In genomic region chr22:40009231-40009769, GRCh38 we compare ENCODE assay signal across 9 cellular contexts. TPM values are rescaled to one million over a fixed set of nuclear protein-coding genes. Genes with fewer than 3 reads are reported as not detected.
DNase-seq lines count a peak whose midpoint lies in the region; ATAC-seq and TF ChIP-seq lines count a peak whose summit lies in the region.
"Had no signal": no experiment of that assay in that cellular context is flagged by ENCODE, and none has a peak within 500 bp of the region (broad histone marks: within the 10 kb centered on the region; RNA-seq: fewer than 3 reads in every experiment).

No MANE protein-coding gene starts in this region.

- peaks cover 10% of the 10 kb centered on the region for H4K20me1 ChIP-seq in hepatocyte (ENCODE audit: insufficient read depth, poor library complexity, severe bottlenecking)

- no peak overlapping the region for H2AFZ ChIP-seq in hepatocyte

- H3K27me3 ChIP-seq in hepatocyte (no peaks in the 10 kb centered on the region), thymus (ENCODE audit: control insufficient read depth, insufficient read depth) (no peaks in the 10 kb centered on the region)

- no peaks in the 10 kb centered on the region for H3K36me3 Mint-ChIP-seq in activated T-cell treated with anti-CD3 and anti-CD28 coated beads, Interleukin-2, amount 50 U/mL, for 72 hours (ENCODE audit: insufficient read depth in 2 of 2)

- DNase-seq in activated T-cell treated with anti-CD3 and anti-CD28 coated beads, Interleukin-2, amount 50 U/mL, for 72 hours, result no peak
- no peak for DNase-seq in activated T-cell treated with anti-CD3 and anti-CD28 coated beads, Interleukin-2, amount 50 U/mL, for 48 hours
- DNase-seq in SHP77 treated with DMSO at 0.1 percent for 48 hours (lab: John Stamatoyannopoulos, UW), result peak; percentile 62
- no peak for DNase-seq in hepatocyte (ENCODE audit: low spot score)
- DNase-seq in COLO829 (ENCODE audit: low spot score), result no peak
- no peak for DNase-seq in GM10266 (ENCODE audit: extremely low spot score)
- DNase-seq: foreskin melanocyte had no signal

- WGBS in hepatocyte (ENCODE audit: low lambda C conversion rate, missing lambda C conversion rate), result 55% methylated on average over 11 of the region's 12 CpGs
- whole genome bisulfite sequencing in thymus, result 51% methylated on average over 12 of the region's 12 CpGs

- peaks cover 14% of the 10 kb centered on the region for H3K27me3 Mint-ChIP-seq in activated T-cell treated with anti-CD3 and anti-CD28 coated beads, Interleukin-2, amount 50 U/mL, for 72 hours (ENCODE audit: low read depth)

- peak overlapping the region; percentile 65 to 69 for H3K4me3 Mint-ChIP-seq in activated T-cell treated with anti-CD3 and anti-CD28 coated beads, Interleukin-2, amount 50 U/mL, for 72 hours

- no peaks in the 10 kb centered on the region for H3K9me3 ChIP-seq in hepatocyte (ENCODE audit: low read depth)
- H3K9me3 ChIP-seq in thymus (ENCODE audit: control insufficient read depth), result no peaks in the 10 kb centered on the region

- TF ChIP-seq CTCF in hepatocyte (IDR thresholded peaks at IDR 0.05; ENCODE audit: poor library complexity) (no peak), GM10266 (IDR thresholded peaks at IDR 0.05; ENCODE audit: control insufficient read depth, insufficient read depth, low read depth, missing control alignments) (no peak)

- H3K79me2 ChIP-seq in hepatocyte, result peaks cover 47% of the 10 kb centered on the region

- H3K4me2 ChIP-seq in hepatocyte, result no peak overlapping the region

- H3K27ac Mint-ChIP-seq in activated T-cell treated with anti-CD3 and anti-CD28 coated beads, Interleukin-2, amount 50 U/mL, for 72 hours, result no peak overlapping the region

- no peaks in the 10 kb centered on the region for H3K9me2 ChIP-seq in hepatocyte (replicated peaks; ENCODE audit: insufficient read depth)

- no peaks in the 10 kb centered on the region for H3K9me3 Mint-ChIP-seq in activated T-cell treated with anti-CD3 and anti-CD28 coated beads, Interleukin-2, amount 50 U/mL, for 72 hours

- no peaks in the 10 kb centered on the region for H3K36me3 ChIP-seq in hepatocyte (replicated peaks; ENCODE audit: insufficient read depth, low read depth)
- no peaks in the 10 kb centered on the region for H3K36me3 ChIP-seq in thymus (ENCODE audit: control insufficient read depth, insufficient read depth)

- peaks cover 26% of the 10 kb centered on the region for H3K4me1 Mint-ChIP-seq in activated T-cell treated with anti-CD3 and anti-CD28 coated beads, Interleukin-2, amount 50 U/mL, for 72 hours (ENCODE audit: low read depth)

- H3K4me3 ChIP-seq in hepatocyte (no peak overlapping the region), thymus (ENCODE audit: low read length) (no peak overlapping the region)

- H3K4me1 ChIP-seq in hepatocyte (ENCODE audit: insufficient read depth) (peaks cover 19% of the 10 kb centered on the region), thymus (ENCODE audit: control insufficient read depth, insufficient read depth, low read length) (peaks cover 18% of the 10 kb centered on the region)

- peak in 1 of 2 donors; percentile 11 for ATAC-seq in activated T-cell treated with anti-CD3 and anti-CD28 coated beads, Interleukin-2, amount 50 U/mL, for 72 hours (replicated peaks in 1 of 2)
- ATAC-seq in HG02938 (IDR thresholded peaks at IDR 0.05; ENCODE audit: unreplicated experiment), result no peak

- H3K27ac ChIP-seq in hepatocyte (peak overlapping the region; percentile 27), thymus (ENCODE audit: low read depth) (peak overlapping the region; percentile 56)

RNA-seq across cellular contexts. Expression of gene FAM83F, which starts 14.5 kb away (rescaled TPM):
- under 1 TPM; 0.81 to 0.89 TPM for total RNA-seq in activated T-cell treated with anti-CD3 and anti-CD28 coated beads, Interleukin-2, amount 50 U/mL, for 72 hours
- 10.4 and 12.8 TPM in 2 replicates for total RNA-seq in hepatocyte
- polyA plus RNA-seq in hepatocyte, result 10.8 and 16.5 TPM in 2 replicates
- polyA plus RNA-seq in thymus, result 2.0 TPM

RNA-seq across cellular contexts. Expression of gene TMA7B, which starts 49.1 kb away (rescaled TPM):
- 1 to 10 TPM; 1.4 to 2.5 TPM for total RNA-seq in activated T-cell treated with anti-CD3 and anti-CD28 coated beads, Interleukin-2, amount 50 U/mL, for 72 hours
- total RNA-seq in hepatocyte, result not detected in 2 replicates
- polyA plus RNA-seq in hepatocyte (not detected in 2 replicates), thymus (3.3 TPM)
